In the genomic region with DNA sequence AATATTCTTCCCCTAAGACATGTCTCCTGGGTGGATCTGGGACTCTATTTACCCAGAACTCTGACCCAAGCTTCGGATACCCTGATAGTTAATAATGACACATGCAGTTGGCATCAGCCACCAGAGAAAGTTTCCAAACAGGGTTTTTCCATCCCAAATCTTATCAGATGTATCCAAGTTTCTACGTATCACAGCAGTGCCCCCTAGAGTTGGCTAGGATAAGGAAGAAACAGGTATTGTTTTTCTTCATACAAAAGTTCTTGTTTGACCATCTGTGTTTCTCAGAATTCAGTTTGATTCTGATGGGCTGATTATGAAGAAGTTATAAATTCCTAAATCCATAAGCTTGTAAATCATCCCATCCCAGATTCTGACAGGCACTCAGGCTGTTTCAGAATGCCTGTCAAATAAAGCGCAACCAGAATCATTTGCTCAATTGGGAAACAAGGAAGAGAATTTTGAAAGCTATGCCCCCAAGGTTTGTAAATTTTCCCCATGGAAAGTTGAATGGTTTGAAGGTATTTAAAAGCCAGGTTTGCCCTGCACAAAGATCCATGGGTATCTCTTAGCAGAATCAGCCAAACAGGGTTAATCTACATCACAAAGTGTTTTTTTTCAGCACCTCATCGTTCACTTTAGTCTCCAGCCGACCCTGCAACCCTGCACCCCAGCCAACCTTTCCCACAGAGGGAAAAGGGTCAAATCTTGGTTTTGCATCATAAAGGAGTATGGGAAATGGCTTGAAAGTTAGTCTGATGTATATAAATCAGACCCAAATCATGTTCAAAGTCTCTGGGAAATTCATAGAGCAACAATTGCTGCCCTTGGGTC, we compare ENCODE assay signal across 9 cellular contexts. TPM values are rescaled to one million over a fixed set of nuclear protein-coding genes. Genes with fewer than 3 reads are reported as not detected.
DNase-seq lines count a peak whose midpoint lies in the region; ATAC-seq and TF ChIP-seq lines count a peak whose summit lies in the region.
"Had no signal": no experiment of that assay in that cellular context is flagged by ENCODE, and none has a peak within 500 bp of the region (broad histone marks: within the 10 kb centered on the region; RNA-seq: fewer than 3 reads in every experiment).

No MANE protein-coding gene starts in this region.

- H3K4me2 ChIP-seq in PC-9, result no peak overlapping the region

- intact Hi-C loops in PC-9 (cut with micrococcal nuclease; ENCODE audit: unreplicated experiment), result no loop called here

- no peak overlapping the region for H2AFZ ChIP-seq in PC-9

- H3K27ac ChIP-seq in PC-9, result no peak overlapping the region
- H3K27ac ChIP-seq: esophagus squamous epithelium had no signal

- no peaks in the 10 kb centered on the region for H3K79me2 ChIP-seq in PC-9 (ENCODE audit: low read depth)

- no peaks in the 10 kb centered on the region for H3K4me1 ChIP-seq in PC-9 (replicated peaks; ENCODE audit: insufficient read depth)

- TF ChIP-seq CTCF in GM12865 (IDR thresholded peaks at IDR 0.05; ENCODE audit: insufficient read depth, low read depth, low read length, missing control alignments) (peak; percentile 30), PC-9 (conservative IDR thresholded peaks at IDR 0.05) (peak; percentile 40)

- H3K36me3 ChIP-seq in PC-9 (ENCODE audit: low read depth), result no peaks in the 10 kb centered on the region
- H3K36me3 ChIP-seq: esophagus squamous epithelium had no signal

- POLR2A ChIA-PET in PC-9 (lab: Charles Lee; ENCODE audit: unreplicated experiment), result no interaction called here

- H3K27me3 ChIP-seq in PC-9 (ENCODE audit: insufficient read depth, low read depth), result peaks cover 68% of the 10 kb centered on the region

- CTCF ChIA-PET in PC-9 (lab: Charles Lee), result no interaction called here

- no peaks in the 10 kb centered on the region for H3F3A ChIP-seq in PC-9 (ENCODE audit: insufficient read depth, low read depth)

- H3K9me3 ChIP-seq in PC-9 (ENCODE audit: insufficient read depth, low read depth), result no peaks in the 10 kb centered on the region
- H3K9me3 ChIP-seq in iPS-18c (ENCODE audit: control insufficient read depth, insufficient read depth, low read length), result no peaks in the 10 kb centered on the region
- H3K9me3 ChIP-seq: esophagus squamous epithelium had no signal

- H3K9me2 ChIP-seq in PC-9 (ENCODE audit: insufficient read depth), result no peaks in the 10 kb centered on the region

- H4K20me1 ChIP-seq in PC-9 (ENCODE audit: insufficient read depth), result no peaks in the 10 kb centered on the region

- no peak for ATAC-seq in GM19455 (IDR thresholded peaks at IDR 0.05; ENCODE audit: unreplicated experiment)

- DNase-seq in ACHN, result peak; percentile 31
- no peak for DNase-seq in GM12865 (ENCODE audit: low read depth)
- no peak for DNase-seq in PC-9
- no peak for DNase-seq in activated naive CD4-positive, alpha-beta T cell treated with anti-CD3 and anti-CD28 coated beads, Interleukin-2, amount 50 U/mL, for 16 hours
- DNase-seq in NCI-H510A (lab: John Stamatoyannopoulos, UW), result no peak
- DNase-seq in NCI-H774 (lab: John Stamatoyannopoulos, UW), result no peak
- DNase-seq: esophagus squamous epithelium had no signal

- no TSS peak for BruUV-seq in PC-9 (replicated peaks; lab: Mats Ljungman, UMichigan)

- no peak overlapping the region for H3K4me3 ChIP-seq in GM12865 (ENCODE audit: low read depth, low read length)
- no peak overlapping the region for H3K4me3 ChIP-seq in PC-9
- H3K4me3 ChIP-seq in iPS-18c (ENCODE audit: insufficient read depth, low read depth, low read length), result peak overlapping the region; percentile 6; the same call in 1 of the 2 replicates
- H3K4me3 ChIP-seq: esophagus squamous epithelium had no signal

- in situ Hi-C loops in ACHN (cut with HindIII; ENCODE audit: low pct_ligation_motif_present, low pct_unique_long_range_greater_than_20kb, low sequenced_read_pairs), result no loop called here

RNA-seq across cellular contexts. Expression of a gene that starts 47.4 kb away (rescaled TPM):
- total RNA-seq in PC-9 (2021), result not detected in 2 replicates
